Comparison of ENCODE assay signal across 27 cellular contexts in the genomic region with DNA sequence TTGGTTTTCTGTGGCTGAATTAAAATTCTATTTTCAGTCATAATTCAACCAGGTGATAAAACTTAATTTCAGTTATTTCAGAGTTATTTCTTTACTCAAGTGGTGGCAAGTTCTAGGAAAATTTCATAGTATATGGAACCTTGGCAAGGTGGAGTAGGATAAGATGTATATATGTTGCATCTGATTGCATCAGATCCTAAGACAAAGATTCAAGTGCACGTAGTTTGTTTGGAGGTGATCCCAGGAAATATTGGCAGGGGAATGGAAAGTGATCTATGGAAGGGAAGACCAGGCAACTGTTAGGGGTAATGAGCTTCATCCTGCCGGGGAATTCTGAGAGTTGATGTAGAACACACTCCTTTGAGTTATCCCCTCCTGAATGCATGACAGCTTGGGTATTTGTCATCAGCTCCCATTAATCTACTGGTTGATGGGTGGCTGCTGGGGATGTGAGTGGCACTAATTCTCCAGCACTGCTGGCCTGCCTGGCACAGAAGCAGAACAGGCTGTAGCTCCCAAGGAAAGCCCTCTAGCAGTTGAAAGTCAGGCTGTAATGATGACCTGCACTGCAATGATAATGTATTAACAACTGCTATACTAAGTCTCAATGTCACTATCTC. TPM values are rescaled to one million over a fixed set of nuclear protein-coding genes. Genes with fewer than 3 reads are reported as not detected.
"Had no signal": no experiment of that assay in that cellular context is flagged by ENCODE, and none has a peak within 500 bp of the region (broad histone marks: within the 10 kb centered on the region; RNA-seq: fewer than 3 reads in every experiment).

No MANE protein-coding gene starts in this region.

- ATAC-seq: HepG2, Right ventricle myocardium inferior, SK-N-SH treated with all-trans-retinoic acid at 6 μM for 48 hours had no signal

- H2AFZ ChIP-seq: PC-9 had no signal

- H3K4me2 ChIP-seq: KMS-11, PC-9 had no signal

- H3K27ac ChIP-seq: KMS-11, PC-9, Peyer's patch, SJCRH30 had no signal

- H3K4me1 ChIP-seq: Peyer's patch, SJCRH30 had no signal

- DNase-seq: IMR-90; Kasumi-1; MV-4-11; NCI-H1048; NCI-H1105; NCI-H1417; NCI-H146; NCI-H1694 treated with DMSO at 0.1 percent for 48 hours; NCI-H1930; NCI-H2081; NCI-H2107; NCI-H2171 treated with DMSO at 0.1 percent for 48 hours; NCI-H345; NCI-H510A treated with DMSO at 0.1 percent for 48 hours; NCI-H526; NCI-H82; NK-92 treated with Interleukin-12 subunit alpha and Interleukin-12 subunit beta, amount 100 ng/mL, for 24 hours; PC-9; Peyer's patch; SHP77 treated with DMSO at 0.1 percent for 48 hours; SJCRH30; T-helper 1 cell had no signal

- H3K9ac ChIP-seq: KMS-11 had no signal

- H3K4me3 ChIP-seq: PC-9, Peyer's patch, SJCRH30 had no signal

- H3K9me3 ChIP-seq: Peyer's patch, SJCRH30 had no signal

- H3K36me3 ChIP-seq: Peyer's patch, SJCRH30 had no signal

- H3K27me3 ChIP-seq: Peyer's patch, SJCRH30 had no signal

RNA-seq across cellular contexts. Expression of gene TOM1L1, which starts 52.2 kb away (rescaled TPM):
- total RNA-seq: OCI-LY7 had no signal
